Comparison of ENCODE assay signal across 33 cellular contexts in the genomic region with DNA sequence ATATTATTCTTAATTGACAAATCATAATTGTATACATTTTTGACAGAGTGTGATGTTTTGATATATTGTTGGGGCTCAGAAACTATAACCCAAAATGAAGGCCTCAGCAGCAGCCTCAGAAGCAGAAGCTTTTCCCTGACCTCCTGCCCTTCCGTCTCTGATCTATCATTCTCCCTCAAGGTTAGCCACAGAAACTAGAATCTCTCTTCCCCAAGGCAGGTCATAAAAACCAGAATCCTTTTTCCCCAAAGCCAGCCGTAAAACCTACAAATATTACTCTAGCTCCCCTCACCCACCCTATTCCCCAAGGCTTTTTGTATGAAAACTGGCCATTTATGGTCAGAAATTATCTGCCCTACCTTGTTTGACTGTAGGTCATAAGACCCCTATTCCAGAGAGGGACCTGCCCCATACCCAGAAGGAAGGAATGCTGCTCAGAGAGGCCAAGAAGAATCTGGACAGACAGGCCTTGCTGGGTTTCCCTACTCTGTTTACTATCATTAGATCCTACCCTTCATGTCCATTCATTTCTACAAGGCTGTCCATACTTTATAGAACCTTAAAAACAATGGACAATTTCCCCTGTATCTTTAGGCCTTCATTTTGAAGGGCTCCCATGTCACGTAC. TPM values are rescaled to one million over a fixed set of nuclear protein-coding genes. Genes with fewer than 3 reads are reported as not detected.
DNase-seq lines count a peak whose midpoint lies in the region; ATAC-seq and TF ChIP-seq lines count a peak whose summit lies in the region.
"Had no signal": no experiment of that assay in that cellular context is flagged by ENCODE, and none has a peak within 500 bp of the region (broad histone marks: within the 10 kb centered on the region; RNA-seq: fewer than 3 reads in every experiment).

No MANE protein-coding gene starts in this region.

- H3K14ac ChIP-seq in H9 (ENCODE audit: insufficient read depth, low read length), result no peak overlapping the region

- no peak overlapping the region for H3K18ac ChIP-seq in H9 (ENCODE audit: insufficient read length, low read depth, low read length)
- H3K18ac ChIP-seq in mesendoderm (ENCODE audit: low read length), result no peak overlapping the region

- H3K79me1 ChIP-seq in H9 (ENCODE audit: insufficient read depth, low read depth, low read length, poor library complexity, severe bottlenecking), result no peaks in the 10 kb centered on the region
- H3K79me1 ChIP-seq in mesendoderm (ENCODE audit: low read length), result no peaks in the 10 kb centered on the region

- H2BK5ac ChIP-seq in H9 (ENCODE audit: insufficient read length, low read length), result no peak overlapping the region
- H2BK5ac ChIP-seq in mesendoderm (ENCODE audit: low read length), result no peak overlapping the region

- H2BK12ac ChIP-seq in H9 (ENCODE audit: insufficient read length, low read depth, low read length), result no peak overlapping the region

- TF ChIP-seq CTCF in Calu3 (IDR thresholded peaks at IDR 0.05; ENCODE audit: unreplicated experiment) (no peak), H9 (conservative IDR thresholded peaks at IDR 0.05) (no peak)

- H3K56ac ChIP-seq in H9 (ENCODE audit: insufficient read length, low read depth, low read length), result no peak overlapping the region
- peak overlapping the region; percentile 17 for H3K56ac ChIP-seq in mesendoderm (ENCODE audit: low read length)

- H3K27me3 ChIP-seq in H9 (ENCODE audit: insufficient read depth, low read length) (no peaks in the 10 kb centered on the region), mesendoderm (ENCODE audit: insufficient read depth, low read length, poor library complexity) (no peaks in the 10 kb centered on the region)
- H3K27me3 ChIP-seq: BLaER1 treated with 17β-estradiol and CSF1 and Interleukin-3, amounts not matched to agents 10 nM and 100 nM; MG63; suprapubic skin had no signal

- ATAC-seq in T-helper 17 cell (no peak), HG02938 (IDR thresholded peaks at IDR 0.05; ENCODE audit: unreplicated experiment) (no peak), GM19023 (IDR thresholded peaks at IDR 0.05; ENCODE audit: unreplicated experiment) (no peak)
- ATAC-seq: gastrocnemius medialis had no signal

- H3K9me3 ChIP-seq in H9 (ENCODE audit: control insufficient read depth, low read depth, low read length) (no peaks in the 10 kb centered on the region), T-helper 17 cell (ENCODE audit: control insufficient read depth, low read length, poor library complexity, severe bottlenecking) (no peaks in the 10 kb centered on the region)
- H3K9me3 ChIP-seq: BLaER1 treated with 17β-estradiol and CSF1 and Interleukin-3, amounts not matched to agents 10 nM and 100 nM; gastrocnemius medialis; MG63; SK-N-SH; suprapubic skin had no signal

- H4K8ac ChIP-seq in H9 (replicated peaks; ENCODE audit: insufficient read length, low read depth, low read length) (no peak overlapping the region), mesendoderm (ENCODE audit: low read depth, low read length) (no peak overlapping the region)

- no peak overlapping the region for H3K4me3 ChIP-seq in mesendoderm (ENCODE audit: low read length)
- H3K4me3 ChIP-seq: BLaER1 treated with 17β-estradiol and CSF1 and Interleukin-3, amounts not matched to agents 10 nM and 100 nM; gastrocnemius medialis; MG63; suprapubic skin had no signal

- H3K4me3 Mint-ChIP-seq in Calu3 (ENCODE audit: low read depth, unreplicated experiment) (no peak overlapping the region), H9 (no peak overlapping the region; a peak in 1 of 5 replicates), T-helper 17 cell (no peak overlapping the region)
- H3K4me3 Mint-ChIP-seq: activated CD4-positive, alpha-beta T cell treated with anti-CD3 and anti-CD28 coated beads, Interleukin-2, amount 10 ng/mL, durations not matched to agents 24 days and 14 days; activated naive CD8-positive, alpha-beta T cell treated with anti-CD3 and anti-CD28 coated beads, Interleukin-2, amount 10 ng/mL, durations not matched to agents 7 days and 5 days; central memory CD8-positive, alpha-beta T cell; immature natural killer cell; memory B cell had no signal

- H3T11ph ChIP-seq in H9 (ENCODE audit: low read length), result no peak overlapping the region

- intact Hi-C loops in Calu3 (cut with micrococcal nuclease; ENCODE audit: unreplicated experiment), result loop anchor here (5.0 to 10.0 kb wide), 4 partner anchors 145 to 710 kb away; no protein-coding TSS in a partner anchor

- no peaks in the 10 kb centered on the region for H3K36me3 ChIP-seq in mesendoderm (ENCODE audit: control insufficient read depth, insufficient read depth, low read length)
- H3K36me3 ChIP-seq: BLaER1 treated with 17β-estradiol and CSF1 and Interleukin-3, amounts not matched to agents 10 nM and 100 nM; gastrocnemius medialis; suprapubic skin had no signal

- peaks cover 18% of the 10 kb centered on the region for H3K36me3 Mint-ChIP-seq in Calu3 (ENCODE audit: insufficient read depth, unreplicated experiment)
- H3K36me3 Mint-ChIP-seq in H9 (ENCODE audit: insufficient read depth in 1 of 3, low read depth in 3 of 3), result peaks cover 0 to 4% (median 3%) of the 10 kb centered on the region in 3 experiments; a peak in 3 of 7 replicates
- peaks cover 3% of the 10 kb centered on the region for H3K36me3 Mint-ChIP-seq in T-helper 17 cell (ENCODE audit: low read depth)
- H3K36me3 Mint-ChIP-seq: memory B cell had no signal

- H4K20me1 ChIP-seq in H9 (ENCODE audit: control insufficient read depth, insufficient read depth, insufficient read length), result no peaks in the 10 kb centered on the region

- peaks cover 18% of the 10 kb centered on the region for H3K4me1 Mint-ChIP-seq in Calu3 (ENCODE audit: low read depth, unreplicated experiment)
- peaks cover 26% of the 10 kb centered on the region in 2 experiments for H3K4me1 Mint-ChIP-seq in H9
- peaks cover 16% of the 10 kb centered on the region for H3K4me1 Mint-ChIP-seq in T-helper 17 cell

- H3K27ac Mint-ChIP-seq in Calu3 (ENCODE audit: unreplicated experiment) (peak overlapping the region; percentile 50), H9 (peak overlapping the region; percentile 5 to 66 (median 14); a peak in 3 of 7 replicates), T-helper 17 cell (peak overlapping the region; percentile 29)
- H3K27ac Mint-ChIP-seq: activated CD4-positive, alpha-beta T cell treated with anti-CD3 and anti-CD28 coated beads, Interleukin-2, amount 10 ng/mL, durations not matched to agents 24 days and 14 days; activated naive CD8-positive, alpha-beta T cell treated with anti-CD3 and anti-CD28 coated beads, Interleukin-2, amount 10 ng/mL, durations not matched to agents 7 days and 5 days; immature natural killer cell; memory B cell had no signal

- no peak overlapping the region for H2BK120ac ChIP-seq in H9 (ENCODE audit: low read depth, low read length, poor library complexity, severe bottlenecking)
- H2BK120ac ChIP-seq in mesendoderm (ENCODE audit: low read depth, low read length), result no peak overlapping the region

- H4K91ac ChIP-seq in H9 (ENCODE audit: insufficient read length, low read depth, low read length), result no peak overlapping the region

- no peaks in the 10 kb centered on the region for H3K79me2 ChIP-seq in H9 (ENCODE audit: insufficient read depth, low read length)
- peaks cover 5% of the 10 kb centered on the region for H3K79me2 ChIP-seq in mesendoderm (ENCODE audit: control insufficient read depth, insufficient read depth, low read length)

- H3K27ac ChIP-seq in H9 (ENCODE audit: insufficient read length, low read depth, low read length) (no peak overlapping the region), mesendoderm (ENCODE audit: low read depth, low read length) (no peak overlapping the region)
- H3K27ac ChIP-seq: gastrocnemius medialis, suprapubic skin had no signal

- no peak overlapping the region for H3K4me2 ChIP-seq in H9 (ENCODE audit: insufficient read depth, insufficient read length, low read length)
- H3K4me2 ChIP-seq in mesendoderm (ENCODE audit: low read length), result no peak overlapping the region
- H3K4me2 ChIP-seq: SK-N-SH had no signal

- no peak overlapping the region for H2AK5ac ChIP-seq in H9 (ENCODE audit: insufficient read length, low read length)
- H2AK5ac ChIP-seq in mesendoderm (ENCODE audit: low read length), result no peak overlapping the region

- BruUV-seq in Calu3 (replicated peaks; lab: Mats Ljungman, UMichigan), result no TSS peak

- peaks cover 12% of the 10 kb centered on the region for H3K23me2 ChIP-seq in H9 (ENCODE audit: insufficient read length, low read depth, low read length, poor library complexity, severe bottlenecking)

- H3K23ac ChIP-seq in H9 (ENCODE audit: insufficient read length, low read depth, low read length) (no peak overlapping the region), mesendoderm (ENCODE audit: low read length) (no peak overlapping the region)

- no peaks in the 10 kb centered on the region for H3K9me3 Mint-ChIP-seq in Calu3 (ENCODE audit: low read depth, unreplicated experiment)
- peaks cover 1 to 4% of the 10 kb centered on the region in 2 experiments; a peak in 2 of 5 replicates for H3K9me3 Mint-ChIP-seq in H9
- H3K9me3 Mint-ChIP-seq: activated CD4-positive, alpha-beta T cell treated with anti-CD3 and anti-CD28 coated beads, Interleukin-2, amount 10 ng/mL, durations not matched to agents 24 days and 14 days; activated naive CD8-positive, alpha-beta T cell treated with anti-CD3 and anti-CD28 coated beads, Interleukin-2, amount 10 ng/mL, durations not matched to agents 7 days and 5 days; central memory CD8-positive, alpha-beta T cell; memory B cell had no signal

- H2BK15ac ChIP-seq in H9 (ENCODE audit: low read depth, low read length), result no peak overlapping the region
- H2BK15ac ChIP-seq in mesendoderm (replicated peaks; ENCODE audit: low read depth), result no peak overlapping the region

- H2BK20ac ChIP-seq in H9 (ENCODE audit: low read depth, low read length, poor library complexity, severe bottlenecking), result no peak overlapping the region

- H3K4ac ChIP-seq in H9 (ENCODE audit: low read depth, low read length) (no peak overlapping the region), mesendoderm (ENCODE audit: low read depth, low read length) (no peak overlapping the region)

- H2AFZ ChIP-seq in H9 (ENCODE audit: low read length), result no peak overlapping the region

- DNase-seq in Calu3, result no peak
- no peak for DNase-seq in H9
- DNase-seq in T-helper 17 cell, result no peak
- DNase-seq in mesendoderm, result no peak
- DNase-seq in NCI-H1436 treated with DMSO at 0.1 percent for 48 hours (lab: John Stamatoyannopoulos, UW), result no peak
- DNase-seq in HT-29 (ENCODE audit: low spot score), result no peak
- DNase-seq: activated CD4-positive, alpha-beta T cell treated with anti-CD3 and anti-CD28 coated beads, Interleukin-2, amount 10 ng/mL, durations not matched to agents 24 days and 14 days; activated naive CD8-positive, alpha-beta T cell treated with anti-CD3 and anti-CD28 coated beads, Interleukin-2, amount 10 ng/mL, durations not matched to agents 7 days and 5 days; COR-L47; dermis blood vessel endothelial cell; DMS79; gastrocnemius medialis; hypothalamus; immature natural killer cell; MG63; NCI-H1417; NCI-H2081 treated with DMSO at 0.1 percent for 48 hours; NCI-H82; nucleus accumbens; SK-N-SH; stimulated activated CD4-positive, alpha-beta T cell treated with anti-CD3 and anti-CD28 coated beads, Interleukin-15, amount 100 ng/mL, for 24 hours; stimulated activated naive CD4-positive, alpha-beta T cell had no signal

- no peaks in the 10 kb centered on the region for H3K27me3 Mint-ChIP-seq in Calu3 (ENCODE audit: unreplicated experiment)
- peaks cover 10% of the 10 kb centered on the region; the same call in 1 of the 2 replicates for H3K27me3 Mint-ChIP-seq in H9 (ENCODE audit: low read depth)
- H3K27me3 Mint-ChIP-seq in T-helper 17 cell, result no peaks in the 10 kb centered on the region
- H3K27me3 Mint-ChIP-seq: memory B cell had no signal

- CTCF ChIA-PET in Calu3 (lab: Charles Lee), result interaction anchor here (0.6 to 0.9 kb wide), 2 partner anchors 25 to 619 kb away, joined by 3 read pairs; a partner anchor contains a TSS

- no peaks in the 10 kb centered on the region; the same call in 1 of the 2 replicates for H3K4me1 ChIP-seq in H9 (ENCODE audit: insufficient read depth, low read length)
- no peaks in the 10 kb centered on the region for H3K4me1 ChIP-seq in mesendoderm (ENCODE audit: control insufficient read depth, low read depth, low read length)

- H4K5ac ChIP-seq in H9 (ENCODE audit: insufficient read length, low read depth, low read length) (no peak overlapping the region), mesendoderm (ENCODE audit: low read length) (no peak overlapping the region)

- no CpG with 5 or more reads among the region's 3 CpGs for WGBS in H9 (ENCODE audit: extremely low coverage, insufficient read length, low lambda C conversion rate)
- WGBS in mesendoderm (ENCODE audit: extremely low coverage, insufficient coverage, low lambda C conversion rate), result no CpG with 5 or more reads among the region's 3 CpGs

- H3K9ac ChIP-seq in H9 (ENCODE audit: extremely low read depth, insufficient read length, low read length) (no peak overlapping the region), mesendoderm (ENCODE audit: low read length) (no peak overlapping the region)
- H3K9ac ChIP-seq: SK-N-SH had no signal

RNA-seq across cellular contexts. Expression of a gene that starts 14.5 kb away (rescaled TPM):
- total RNA-seq in Calu3 (2022) (not detected in 2 replicates), H9 (2021) (not detected in 2 replicates), T-helper 17 cell (not detected)
- polyA plus RNA-seq in mesendoderm (2013, experiment 1 of 2), result not detected
- polyA plus RNA-seq in mesendoderm (2013, experiment 2 of 2), result not detected
- not detected in 2 replicates for total RNA-seq in HT-29 (2014; rRNA removed; shearing (Covaris generic))
- total RNA-seq: activated CD4-positive, alpha-beta T cell treated with anti-CD3 and anti-CD28 coated beads, Interleukin-2, amount 10 ng/mL, durations not matched to agents 24 days and 14 days; activated naive CD8-positive, alpha-beta T cell treated with anti-CD3 and anti-CD28 coated beads, Interleukin-2, amount 10 ng/mL, durations not matched to agents 7 days and 5 days; dermis blood vessel endothelial cell; gastrocnemius medialis; H4; myocyte; pulmonary artery endothelial cell; suprapubic skin; T-helper 2 cell treated with Interferon-gamma antibody and Interleukin-4, amounts not matched to agents 100 ng/mL and 5 ng/mL, for 36 hours; urinary bladder had no signal
- polyA plus RNA-seq: immature natural killer cell, SK-N-SH, urinary bladder had no signal

RNA-seq across cellular contexts. Expression of a gene that starts 59.3 kb away (rescaled TPM):
- 0.78 and 1.5 TPM in 2 replicates for total RNA-seq in Calu3 (2022)
- not detected in 2 replicates for total RNA-seq in H9 (2021)
- total RNA-seq in T-helper 17 cell, result under 1 TPM in 1 of 2 donors, not detected in 1; 0.50 TPM
- polyA plus RNA-seq in mesendoderm (2013, experiment 1 of 2), result 0.08 TPM
- 0.20 TPM for polyA plus RNA-seq in mesendoderm (2013, experiment 2 of 2)
- total RNA-seq in HT-29 (2014; rRNA removed; shearing (Covaris generic)), result not detected in 2 replicates
- total RNA-seq: activated CD4-positive, alpha-beta T cell treated with anti-CD3 and anti-CD28 coated beads, Interleukin-2, amount 10 ng/mL, durations not matched to agents 24 days and 14 days; activated naive CD8-positive, alpha-beta T cell treated with anti-CD3 and anti-CD28 coated beads, Interleukin-2, amount 10 ng/mL, durations not matched to agents 7 days and 5 days; dermis blood vessel endothelial cell; gastrocnemius medialis; H4; myocyte; pulmonary artery endothelial cell; suprapubic skin; urinary bladder had no signal
- polyA plus RNA-seq: immature natural killer cell, urinary bladder had no signal
